8 cellular contexts compared by ENCODE assay signal in genomic region chr16:11670171-11671131, GRCh38. TPM values are rescaled to one million over a fixed set of nuclear protein-coding genes. Genes with fewer than 3 reads are reported as not detected.
A peak's percentile ranks its signal among the peaks of the same experiment; 100 is the strongest.
DNase-seq lines count a peak whose midpoint lies in the region; ATAC-seq and TF ChIP-seq lines count a peak whose summit lies in the region.

No MANE protein-coding gene starts in this region.

- WGBS in spleen, 5 donors, result 47 to 68% (median 60%) methylated on average over 23 to 27 of the region's 27 CpGs

- peak overlapping the region; percentile 78 to 93 (median 90) for H3K27ac ChIP-seq in spleen

- H3K9me3 ChIP-seq in NT2/D1 (ENCODE audit: insufficient read depth, low read length), result no peaks in the 10 kb centered on the region
- no peaks in the 10 kb centered on the region for H3K9me3 ChIP-seq in spleen

- H3K4me1 ChIP-seq in NT2/D1 (ENCODE audit: insufficient read depth, insufficient read length) (peaks cover 40% of the 10 kb centered on the region), spleen (peaks cover 56 to 94% (median 75%) of the 10 kb centered on the region in 6 donors)

- peak in 1 of 3 donors; percentile 3 for TF ChIP-seq POLR2A in spleen (IDR thresholded peaks at IDR 0.05)

- H3K27me3 ChIP-seq in NT2/D1 (ENCODE audit: insufficient read depth, insufficient read length), result no peaks in the 10 kb centered on the region
- H3K27me3 ChIP-seq in spleen (replicated peaks in 1 of 7), result no peaks in the 10 kb centered on the region

- no peak overlapping the region for H3K4me3 ChIP-seq in NT2/D1 (ENCODE audit: insufficient read length, low read depth)
- H3K4me3 ChIP-seq in epithelial cell of esophagus (ENCODE audit: low read length), result peak overlapping the region; percentile 2
- H3K4me3 ChIP-seq in spleen, result peak overlapping the region; percentile 64 to 96 (median 84)

- intact Hi-C loops in spleen (cut with DNase I; ENCODE audit: low total_unique reads) (no loop called here), sciatic nerve (cut with DNase I) (no loop called here)

- peak overlapping the region; percentile 87 for H3K9ac ChIP-seq in NT2/D1 (ENCODE audit: insufficient read length, low read depth)

- TF ChIP-seq CTCF in epithelial cell of esophagus (IDR thresholded peaks at IDR 0.05; ENCODE audit: insufficient read depth, low read depth, low read length, missing control alignments) (no peak), spleen (IDR thresholded peaks at IDR 0.05 in 8 of 11, conservative IDR thresholded peaks at IDR 0.05 in 3 of 11) (no peak)

- ATAC-seq in GM18873 (IDR thresholded peaks at IDR 0.05; ENCODE audit: low FRiP score, unreplicated experiment) (peak; percentile 38), sciatic nerve (no peak), GM19397 (IDR thresholded peaks at IDR 0.05; ENCODE audit: unreplicated experiment) (no peak), GM21367 (IDR thresholded peaks at IDR 0.05; ENCODE audit: unreplicated experiment) (no peak)

- no peak for DNase-seq in NT2/D1 (ENCODE audit: low read depth, low spot score)
- peak; percentile 30 for DNase-seq in epithelial cell of esophagus (ENCODE audit: low read depth)
- DNase-seq in spleen, result peak; percentile 84
- no peak for DNase-seq in sciatic nerve (ENCODE audit: low spot score)
- DNase-seq in DMS153 treated with DMSO at 0.1 percent for 48 hours (lab: John Stamatoyannopoulos, UW; ENCODE audit: unreplicated experiment), result no peak

- H3K36me3 ChIP-seq in NT2/D1 (ENCODE audit: insufficient read depth, insufficient read length, low read length) (peaks cover 37% of the 10 kb centered on the region), spleen (peaks cover 0 to 28% (median 3%) of the 10 kb centered on the region in 6 donors)

RNA-seq across cellular contexts. Expression of gene SNN, which starts 2.2 kb away (rescaled TPM):
- total RNA-seq in spleen (10 to 100 TPM; 44.5 to 59.5 (median 49.1) TPM), sciatic nerve (40.0 TPM)
- polyA plus RNA-seq in spleen, result 10 to 100 TPM; 22.3 to 53.7 (median 25.1) TPM

Comparison
In these comparisons a context has a peak if more than half of its experiments do, and no peak if none do; other contexts are left out.
1. DNase-seq: peak in epithelial cell of esophagus (single experiment) and spleen (single experiment); none in NT2/D1 (single experiment), sciatic nerve (single experiment) and DMS153 treated with DMSO at 0.1 percent for 48 hours (single experiment).